Comparison of ENCODE assay signal across 23 cellular contexts in genomic region chr4:5247735-5248134, GRCh38.
"Had no signal": no experiment of that assay in that cellular context is flagged by ENCODE, and none has a peak within 500 bp of the region (broad histone marks: within the 10 kb centered on the region; RNA-seq: fewer than 3 reads in every experiment).

No MANE protein-coding gene starts in this region.

- H3K4me2 ChIP-seq: neural progenitor cell had no signal

- H3K27me3 ChIP-seq: neural progenitor cell, ovary, right lobe of liver, sigmoid colon, stomach, thyroid gland, tibial nerve, upper lobe of left lung, vagina had no signal

- ATAC-seq: psoas muscle; right cardiac atrium; right lobe of liver; stimulated activated effector memory CD8-positive, alpha-beta T cell treated with anti-CD3 and anti-CD28 coated beads, Interleukin-12 subunit alpha, Interleukin-12 subunit beta, amount 100 ng/mL, for 72 hours; stimulated activated naive B cell treated with anti-CD40 and anti-IgM and Interleukin-4, amounts not matched to agents 10 μg/mL and 1 μg/mL and 100 μg/mL, for 72 hours had no signal

- H3K4me1 ChIP-seq: neural progenitor cell, parathyroid adenoma, psoas muscle, right lobe of liver, sigmoid colon, stomach, thyroid gland, tibial nerve, upper lobe of left lung, vagina had no signal

- H3K27ac ChIP-seq: neural progenitor cell, ovary, parathyroid adenoma, psoas muscle, right lobe of liver, sigmoid colon, stomach, thoracic aorta, thyroid gland, tibial nerve, upper lobe of left lung, vagina had no signal

- DNase-seq: occipital lobe; ovary; posterior cingulate gyrus; psoas muscle; right cardiac atrium; right lobe of liver; sigmoid colon; small intestine; stimulated activated CD4-positive, alpha-beta T cell treated with anti-CD3 and anti-CD28 coated beads, Interleukin-2, amount 100 ng/mL, for 48 hours; stimulated activated CD4-positive, alpha-beta T cell treated with anti-CD3 and anti-CD28 coated beads, Interleukin-4, amount 100 ng/mL, for 24 hours; stimulated activated naive B cell treated with anti-CD40 and anti-IgM and Interleukin-4, amounts not matched to agents 10 μg/mL and 1 μg/mL and 100 μg/mL, for 72 hours; stimulated activated naive CD4-positive, alpha-beta T cell treated with Interleukin-2 at 50 U/mL for 16 hours; stomach; thyroid gland; trophoblast cell; upper lobe of left lung had no signal

- H2AFZ ChIP-seq: neural progenitor cell, parathyroid adenoma had no signal

- H3K4me3 ChIP-seq: neural progenitor cell, ovary, psoas muscle, right lobe of liver, sigmoid colon, stomach, thoracic aorta, thyroid gland, tibial nerve, upper lobe of left lung, vagina had no signal

- H3K79me2 ChIP-seq: parathyroid adenoma had no signal

- H3K9me3 ChIP-seq: ovary, psoas muscle, right lobe of liver, sigmoid colon, thoracic aorta, thyroid gland, upper lobe of left lung, vagina had no signal

- H3K36me3 ChIP-seq: neural progenitor cell, ovary, right lobe of liver, sigmoid colon, stomach, thoracic aorta, thyroid gland, tibial nerve, upper lobe of left lung, vagina had no signal

- H3K9ac ChIP-seq: neural progenitor cell, parathyroid adenoma had no signal

- FAIRE-seq: small intestine, urothelium cell line had no signal
